2 cellular contexts compared by ENCODE assay signal in the genomic region with DNA sequence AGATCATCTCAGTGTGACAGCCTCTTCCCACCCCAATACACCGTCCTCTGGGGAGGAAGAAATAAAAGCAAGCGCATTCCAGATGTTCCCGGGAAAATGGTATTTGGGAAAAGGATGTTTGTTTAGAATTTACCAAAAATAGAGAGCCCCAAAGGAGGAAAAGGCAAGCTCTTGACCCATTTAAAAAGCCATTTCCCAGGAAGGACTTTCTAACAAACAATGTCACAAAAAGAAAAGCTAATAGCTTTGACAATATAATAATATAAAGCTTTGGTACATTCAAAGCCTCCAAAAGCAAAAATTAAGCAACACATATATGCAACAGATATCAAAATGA.
TF ChIP-seq lines count a peak whose summit lies in the region.

No MANE protein-coding gene starts in this region.

TF ChIP-seq in IMR-90, 13 proteins besides CTCF, POLR2A, EP300 and RAD21 (continued from another document):
- TF ChIP-seq CEBPB (IDR thresholded peaks at IDR 0.05; ENCODE audit: low read depth, low read length) (no peak), RFX5 (IDR thresholded peaks at IDR 0.05; ENCODE audit: low read depth, low read length) (no peak), CHD1 (IDR thresholded peaks at IDR 0.05; ENCODE audit: low read depth, low read length) (no peak), MAZ (IDR thresholded peaks at IDR 0.05; ENCODE audit: borderline replicate concordance, low read depth, low read length) (no peak), BHLHE40 (IDR thresholded peaks at IDR 0.05; ENCODE audit: low read depth, low read length) (no peak)
- TF ChIP-seq, protein P1, sequence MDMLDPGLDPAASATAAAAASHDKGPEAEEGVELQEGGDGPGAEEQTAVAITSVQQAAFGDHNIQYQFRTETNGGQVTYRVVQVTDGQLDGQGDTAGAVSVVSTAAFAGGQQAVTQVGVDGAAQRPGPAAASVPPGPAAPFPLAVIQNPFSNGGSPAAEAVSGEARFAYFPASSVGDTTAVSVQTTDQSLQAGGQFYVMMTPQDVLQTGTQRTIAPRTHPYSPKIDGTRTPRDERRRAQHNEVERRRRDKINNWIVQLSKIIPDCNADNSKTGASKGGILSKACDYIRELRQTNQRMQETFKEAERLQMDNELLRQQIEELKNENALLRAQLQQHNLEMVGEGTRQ (IDR thresholded peaks at IDR 0.05; ENCODE audit: low read depth, low read length), result no peak

TF ChIP-seq in SK-N-SH treated with all-trans-retinoic acid at 6 μM for 48 hours, 23 proteins besides CTCF, POLR2A, EP300 and RAD21 (continued from another document):
- TF ChIP-seq TCF4 (CRISPR knock-in tag; IDR thresholded peaks at IDR 0.05; ENCODE audit: borderline replicate concordance) (no peak), CSDC2 (CRISPR knock-in tag; IDR thresholded peaks at IDR 0.05) (no peak), BACH2 (CRISPR knock-in tag; IDR thresholded peaks at IDR 0.05; ENCODE audit: borderline replicate concordance) (no peak), GLIS3 (CRISPR knock-in tag; IDR thresholded peaks at IDR 0.05) (no peak), TOX (CRISPR knock-in tag; IDR thresholded peaks at IDR 0.05; ENCODE audit: borderline replicate concordance) (no peak), PPARA (CRISPR knock-in tag; IDR thresholded peaks at IDR 0.05; ENCODE audit: borderline replicate concordance) (no peak), ESRRG (CRISPR knock-in tag; IDR thresholded peaks at IDR 0.05) (no peak), POU6F1 (CRISPR knock-in tag; IDR thresholded peaks at IDR 0.05; ENCODE audit: borderline replicate concordance, low read depth) (no peak), ZNF8 (CRISPR knock-in tag; IDR thresholded peaks at IDR 0.05) (no peak), ARNTL (CRISPR knock-in tag; IDR thresholded peaks at IDR 0.05; ENCODE audit: borderline replicate concordance, low read depth) (no peak)
- TF ChIP-seq, protein P2, sequence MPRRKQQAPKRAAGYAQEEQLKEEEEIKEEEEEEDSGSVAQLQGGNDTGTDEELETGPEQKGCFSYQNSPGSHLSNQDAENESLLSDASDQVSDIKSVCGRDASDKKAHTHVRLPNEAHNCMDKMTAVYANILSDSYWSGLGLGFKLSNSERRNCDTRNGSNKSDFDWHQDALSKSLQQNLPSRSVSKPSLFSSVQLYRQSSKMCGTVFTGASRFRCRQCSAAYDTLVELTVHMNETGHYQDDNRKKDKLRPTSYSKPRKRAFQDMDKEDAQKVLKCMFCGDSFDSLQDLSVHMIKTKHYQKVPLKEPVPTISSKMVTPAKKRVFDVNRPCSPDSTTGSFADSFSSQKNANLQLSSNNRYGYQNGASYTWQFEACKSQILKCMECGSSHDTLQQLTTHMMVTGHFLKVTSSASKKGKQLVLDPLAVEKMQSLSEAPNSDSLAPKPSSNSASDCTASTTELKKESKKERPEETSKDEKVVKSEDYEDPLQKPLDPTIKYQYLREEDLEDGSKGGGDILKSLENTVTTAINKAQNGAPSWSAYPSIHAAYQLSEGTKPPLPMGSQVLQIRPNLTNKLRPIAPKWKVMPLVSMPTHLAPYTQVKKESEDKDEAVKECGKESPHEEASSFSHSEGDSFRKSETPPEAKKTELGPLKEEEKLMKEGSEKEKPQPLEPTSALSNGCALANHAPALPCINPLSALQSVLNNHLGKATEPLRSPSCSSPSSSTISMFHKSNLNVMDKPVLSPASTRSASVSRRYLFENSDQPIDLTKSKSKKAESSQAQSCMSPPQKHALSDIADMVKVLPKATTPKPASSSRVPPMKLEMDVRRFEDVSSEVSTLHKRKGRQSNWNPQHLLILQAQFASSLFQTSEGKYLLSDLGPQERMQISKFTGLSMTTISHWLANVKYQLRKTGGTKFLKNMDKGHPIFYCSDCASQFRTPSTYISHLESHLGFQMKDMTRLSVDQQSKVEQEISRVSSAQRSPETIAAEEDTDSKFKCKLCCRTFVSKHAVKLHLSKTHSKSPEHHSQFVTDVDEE (CRISPR knock-in tag; IDR thresholded peaks at IDR 0.05), result no peak
